25 cellular contexts compared by ENCODE assay signal in genomic region chr12:18751866-18752265, GRCh38. TPM values are rescaled to one million over a fixed set of nuclear protein-coding genes. Genes with fewer than 3 reads are reported as not detected.
DNase-seq lines count a peak whose midpoint lies in the region; ATAC-seq and TF ChIP-seq lines count a peak whose summit lies in the region.
"Had no signal": no experiment of that assay in that cellular context is flagged by ENCODE, and none has a peak within 500 bp of the region (broad histone marks: within the 10 kb centered on the region; RNA-seq: fewer than 3 reads in every experiment).

No MANE protein-coding gene starts in this region.

- H3K27me3 ChIP-seq in heart left ventricle: no peaks in the 10 kb centered on the region
- no peaks in the 10 kb centered on the region for H3K27me3 ChIP-seq in right cardiac atrium (ENCODE audit: control insufficient read depth, insufficient read depth)
- no peaks in the 10 kb centered on the region for H3K27me3 ChIP-seq in SJCRH30
- no peaks in the 10 kb centered on the region for H3K27me3 ChIP-seq in fibroblast of lung (ENCODE audit: control insufficient read depth, insufficient read depth, low read length)
- no peaks in the 10 kb centered on the region for H3K27me3 ChIP-seq in osteoblast (ENCODE audit: insufficient read depth, low read length)
- H3K27me3 ChIP-seq: BE2C had no signal

- H3K36me3 ChIP-seq in heart left ventricle: no peaks in the 10 kb centered on the region
- no peaks in the 10 kb centered on the region for H3K36me3 ChIP-seq in SJCRH30
- no peaks in the 10 kb centered on the region for H3K36me3 ChIP-seq in fibroblast of lung (ENCODE audit: control insufficient read depth, insufficient read depth, low read length)
- H3K36me3 ChIP-seq in osteoblast (ENCODE audit: insufficient read depth, low read length): no peaks in the 10 kb centered on the region
- H3K36me3 ChIP-seq: BE2C had no signal

- H2AFZ ChIP-seq in fibroblast of lung (ENCODE audit: low read length) (no peak overlapping the region), osteoblast (ENCODE audit: low read length) (no peak overlapping the region)

- 32 to 45% (median 39%) methylated on average over 2 of the region's 2 CpGs for WGBS in heart left ventricle, 4 donors
- 34% methylated on average over 2 of the region's 2 CpGs for WGBS in right cardiac atrium

- TF ChIP-seq POLR2A in heart left ventricle (IDR thresholded peaks at IDR 0.05): no peak

- H4K20me1 ChIP-seq in fibroblast of lung (ENCODE audit: control insufficient read depth, extremely low read depth, insufficient read depth, low read length) (no peaks in the 10 kb centered on the region), osteoblast (ENCODE audit: insufficient read depth, low read length) (no peaks in the 10 kb centered on the region)

- no peak overlapping the region for H3K4me2 ChIP-seq in fibroblast of lung (ENCODE audit: extremely low read depth, insufficient read depth, low read length)
- peak overlapping the region; percentile 42 for H3K4me2 ChIP-seq in osteoblast (ENCODE audit: insufficient read depth, low read length)

- H3K4me3 ChIP-seq in heart left ventricle (no peak overlapping the region), right cardiac atrium (ENCODE audit: low read length) (no peak overlapping the region), SJCRH30 (no peak overlapping the region), fibroblast of lung (replicated peaks in 1 of 4; ENCODE audit: control extremely low read depth in 1 of 4, insufficient read depth in 1 of 4, low read depth in 3 of 4, low read length in 4 of 4) (no peak overlapping the region), osteoblast (ENCODE audit: insufficient read depth, low read length) (no peak overlapping the region)

- ATAC-seq in heart left ventricle: no peak
- no peak for ATAC-seq in right cardiac atrium
- no peak for ATAC-seq in HG03521 (IDR thresholded peaks at IDR 0.05; ENCODE audit: unreplicated experiment)

- intact Hi-C loops in heart left ventricle (cut with DNase I) (loop anchor here in 4 of 10 donors (5.0 to 10.0 kb wide), 5 partner anchors 283 to 435 kb away; no protein-coding TSS in a partner anchor), right cardiac atrium (cut with DNase I) (no loop called here)

- H3K9ac ChIP-seq in fibroblast of lung (ENCODE audit: insufficient read depth, low read length): no peak overlapping the region

- H3K4me1 ChIP-seq in heart left ventricle: peaks cover 3 to 60% (median 21%) of the 10 kb centered on the region in 12 donors
- peaks cover 3% of the 10 kb centered on the region for H3K4me1 ChIP-seq in right cardiac atrium (ENCODE audit: control insufficient read depth, insufficient read depth, low read length)
- H3K4me1 ChIP-seq in SJCRH30: peaks cover 55% of the 10 kb centered on the region
- peaks cover 9% of the 10 kb centered on the region for H3K4me1 ChIP-seq in fibroblast of lung (ENCODE audit: control insufficient read depth, extremely low read depth, insufficient read depth, low read length)
- H3K4me1 ChIP-seq in osteoblast (ENCODE audit: insufficient read depth, low read length): peaks cover 38% of the 10 kb centered on the region
- H3K4me1 ChIP-seq: BE2C had no signal

- H3K79me2 ChIP-seq in fibroblast of lung (ENCODE audit: control insufficient read depth, insufficient read depth, low read length) (no peaks in the 10 kb centered on the region), osteoblast (ENCODE audit: insufficient read depth, low read length) (no peaks in the 10 kb centered on the region)

- TF ChIP-seq CTCF in heart left ventricle (IDR thresholded peaks at IDR 0.05) (no peak), fibroblast of lung (conservative IDR thresholded peaks at IDR 0.05 in 1 of 2, IDR thresholded peaks at IDR 0.05 in 1 of 2; ENCODE audit: low read depth in 1 of 2, low read length in 2 of 2) (no peak), osteoblast (IDR thresholded peaks at IDR 0.05; ENCODE audit: extremely low read depth, low read depth, low read length) (no peak)

- DNase-seq in heart left ventricle (no peak), right cardiac atrium (no peak), SJCRH30 (no peak), fibroblast of lung (ENCODE audit: low read depth in 2 of 2) (no peak), osteoblast (ENCODE audit: insufficient read length, low spot score, missing footprints) (no peak), NCI-H524 treated with DMSO at 0.1 percent for 48 hours (lab: John Stamatoyannopoulos, UW) (no peak)
- no peak for DNase-seq in activated CD4-positive, alpha-beta T cell treated with anti-CD3 and anti-CD28 coated beads for 4 hours
- DNase-seq: CD4-positive, CD25-positive, alpha-beta regulatory T cell; COR-L47; DMS 273 treated with DMSO at 0.1 percent for 48 hours; MM.1S; NCI-H1092 treated with DMSO at 0.1 percent for 48 hours; NCI-H146; NCI-H2081; NCI-H446 treated with DMSO at 0.1 percent for 48 hours; NCI-H748 treated with DMSO at 0.1 percent for 48 hours; NK-92 treated with Interleukin-12 subunit alpha and Interleukin-12 subunit beta, amount 100 ng/mL, for 24 hours had no signal

- H3K27ac ChIP-seq in heart left ventricle (peak overlapping the region in 10 of 12 donors; percentile 0 to 95 (median 80)), right cardiac atrium (ENCODE audit: low read length) (no peak overlapping the region), SJCRH30 (peak overlapping the region; percentile 88), fibroblast of lung (ENCODE audit: insufficient read depth, low read length) (peak overlapping the region; percentile 42), osteoblast (ENCODE audit: low read depth, low read length) (peak overlapping the region; percentile 52)
- H3K27ac ChIP-seq: 22Rv1, SK-N-MC had no signal

- H3K9me3 ChIP-seq in heart left ventricle (no peaks in the 10 kb centered on the region), right cardiac atrium (ENCODE audit: control insufficient read depth, low read length) (no peaks in the 10 kb centered on the region), SJCRH30 (replicated peaks) (no peaks in the 10 kb centered on the region), fibroblast of lung (ENCODE audit: control insufficient read depth, insufficient read depth, low read depth, low read length) (no peaks in the 10 kb centered on the region), osteoblast (ENCODE audit: low read depth, low read length) (no peaks in the 10 kb centered on the region)
- H3K9me3 ChIP-seq: BE2C had no signal

RNA-seq across cellular contexts. Expression of gene CAPZA3, which starts 13.9 kb away (rescaled TPM):
- total RNA-seq in heart left ventricle: not detected
- polyA plus RNA-seq in heart left ventricle: not detected
- total RNA-seq in right cardiac atrium: not detected
- polyA plus RNA-seq in right cardiac atrium: not detected
- total RNA-seq in SJCRH30 (2014; rRNA removed; shearing (Covaris generic)): not detected in 2 replicates
- total RNA-seq in fibroblast of lung: not detected in 2 replicates
- polyA plus RNA-seq in fibroblast of lung: not detected in 2 replicates
- not detected in 2 replicates for polyA plus RNA-seq in fibroblast of lung (2012)
- polyA minus RNA-seq in fibroblast of lung (ENCODE audit: low replicate concordance): not detected in 2 replicates
- not detected in 2 replicates for total RNA-seq in osteoblast
- total RNA-seq: CD4-positive, CD25-positive, alpha-beta regulatory T cell; LHCN-M2; Right ventricle myocardium inferior had no signal
- polyA plus RNA-seq: AG04450; CD4-positive, CD25-positive, alpha-beta regulatory T cell; IgD-negative memory B cell had no signal

RNA-seq across cellular contexts. Expression of gene PLCZ1, which starts 14.1 kb away (rescaled TPM):
- under 1 TPM in 1 of 9 donors, not detected in 8; 0.61 TPM for total RNA-seq in heart left ventricle
- under 1 TPM in 1 of 2 donors, not detected in 1; 0.42 TPM for polyA plus RNA-seq in heart left ventricle
- total RNA-seq in right cardiac atrium: 1 to 10 TPM in 1 of 4 donors, under 1 TPM in 2, not detected in 1; 0.47 to 1.3 (median 0.97) TPM
- 0.34 TPM for polyA plus RNA-seq in right cardiac atrium
- not detected in 2 replicates for total RNA-seq in SJCRH30 (2014; rRNA removed; shearing (Covaris generic))
- not detected in 2 replicates for total RNA-seq in fibroblast of lung
- not detected in 2 replicates for polyA plus RNA-seq in fibroblast of lung
- polyA plus RNA-seq in fibroblast of lung (2012): not detected in 2 replicates
- not detected in 2 replicates for polyA minus RNA-seq in fibroblast of lung (ENCODE audit: low replicate concordance)
- total RNA-seq in osteoblast: not detected in 2 replicates
- total RNA-seq: CD4-positive, CD25-positive, alpha-beta regulatory T cell; LHCN-M2; Right ventricle myocardium inferior had no signal
- polyA plus RNA-seq: AG04450; CD4-positive, CD25-positive, alpha-beta regulatory T cell; IgD-negative memory B cell had no signal
